ENCODE assay signal across 26 cellular contexts in the genomic region with DNA sequence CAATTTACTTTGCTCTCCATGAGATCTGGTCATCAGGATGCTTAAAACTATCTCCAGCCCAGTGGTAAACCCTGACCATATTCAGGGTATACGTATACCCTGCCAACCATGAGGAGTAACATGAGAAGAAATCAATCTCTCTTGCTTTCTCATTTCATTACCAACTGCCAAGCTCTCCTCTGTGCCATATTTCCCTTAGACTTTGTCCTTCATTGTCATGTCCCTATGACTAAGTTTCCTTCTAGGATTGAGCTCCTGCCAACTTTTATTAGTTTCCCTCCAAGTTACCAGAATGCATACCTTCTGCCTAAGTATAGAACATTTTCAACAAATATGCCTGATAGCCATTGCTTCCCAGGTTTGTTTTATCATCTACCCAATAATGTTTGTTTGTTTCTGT.
"Had no signal": no experiment of that assay in that cellular context is flagged by ENCODE, and none has a peak within 500 bp of the region (broad histone marks: within the 10 kb centered on the region; RNA-seq: fewer than 3 reads in every experiment).

No MANE protein-coding gene starts in this region.

- H3K36me3 Mint-ChIP-seq: immature natural killer cell; naive thymus-derived CD8-positive, alpha-beta T cell; neural progenitor cell; type B pancreatic cell had no signal

- H3K4me1 ChIP-seq: body of pancreas, foreskin keratinocyte, left lung, neural progenitor cell, prostate gland, right atrium auricular region, vagina had no signal

- H3K4me3 ChIP-seq: body of pancreas, left lung, lung, neural progenitor cell, prostate gland, right atrium auricular region, thoracic aorta, vagina had no signal

- H3K4me2 ChIP-seq: neural progenitor cell had no signal

- H3K36me3 ChIP-seq: left lung, neural progenitor cell, prostate gland, right atrium auricular region, thoracic aorta, vagina had no signal

- H3K27ac Mint-ChIP-seq: activated CD4-positive, alpha-beta T cell treated with anti-CD3 and anti-CD28 coated beads, Interleukin-2, amount 10 ng/mL, durations not matched to agents 24 days and 14 days; activated CD8-positive, alpha-beta memory T cell treated with anti-CD3 and anti-CD28 coated beads, Interleukin-2, amount 10 ng/mL, durations not matched to agents 7 days and 5 days; activated CD8-positive, alpha-beta T cell treated with anti-CD3 and anti-CD28 coated beads for 36 hours; activated naive CD8-positive, alpha-beta T cell treated with anti-CD3 and anti-CD28 coated beads, Interleukin-2, amount 50 U/mL, for 24 hours; dendritic cell treated with granulocyte-macrophage colony-stimulating factor and Interleukin-4, amounts not matched to agents 40 ng/mL and 50 ng/mL, for 4 days; immature natural killer cell; naive thymus-derived CD8-positive, alpha-beta T cell; neural progenitor cell; type B pancreatic cell had no signal

- H3K4me1 Mint-ChIP-seq: immature natural killer cell, neural progenitor cell had no signal

- H3K27ac ChIP-seq: body of pancreas, foreskin keratinocyte, left lung, neural progenitor cell, prostate gland, right atrium auricular region, thoracic aorta, vagina, VCaP had no signal

- H3K27me3 ChIP-seq: body of pancreas, foreskin keratinocyte, left lung, neural progenitor cell, right atrium auricular region, vagina had no signal

- H3K4me3 Mint-ChIP-seq: activated CD4-positive, alpha-beta T cell treated with anti-CD3 and anti-CD28 coated beads, Interleukin-2, amount 10 ng/mL, durations not matched to agents 24 days and 14 days; activated CD8-positive, alpha-beta memory T cell treated with anti-CD3 and anti-CD28 coated beads, Interleukin-2, amount 10 ng/mL, durations not matched to agents 7 days and 5 days; activated CD8-positive, alpha-beta T cell treated with anti-CD3 and anti-CD28 coated beads for 36 hours; activated naive CD8-positive, alpha-beta T cell treated with anti-CD3 and anti-CD28 coated beads, Interleukin-2, amount 50 U/mL, for 24 hours; dendritic cell treated with granulocyte-macrophage colony-stimulating factor and Interleukin-4, amounts not matched to agents 40 ng/mL and 50 ng/mL, for 4 days; immature natural killer cell; naive thymus-derived CD8-positive, alpha-beta T cell; neural progenitor cell; type B pancreatic cell had no signal

- DNase-seq: activated CD4-positive, alpha-beta T cell treated with anti-CD3 and anti-CD28 coated beads, Interleukin-2, amount 10 ng/mL, durations not matched to agents 24 days and 14 days; activated CD8-positive, alpha-beta memory T cell treated with anti-CD3 and anti-CD28 coated beads, Interleukin-2, amount 10 ng/mL, durations not matched to agents 7 days and 5 days; activated CD8-positive, alpha-beta T cell treated with anti-CD3 and anti-CD28 coated beads for 36 hours; activated gamma-delta T cell; activated naive CD4-positive, alpha-beta T cell treated with anti-CD3 and anti-CD28 coated beads, Interleukin-2, amount 50 U/mL, for 16 hours; activated naive CD8-positive, alpha-beta T cell treated with anti-CD3 and anti-CD28 coated beads, Interleukin-2, amount 50 U/mL, for 24 hours; activated T-cell treated with anti-CD3 and anti-CD28 coated beads for 4 hours; body of pancreas; effector CD4-positive, alpha-beta T cell; erythroblast; foreskin keratinocyte; immature natural killer cell; left lung; naive thymus-derived CD8-positive, alpha-beta T cell; stimulated activated CD4-positive, alpha-beta T cell treated with anti-CD3 and anti-CD28 coated beads, Interleukin-4, amount 100 ng/mL, for 24 hours; stimulated activated naive CD4-positive, alpha-beta T cell treated with Interleukin-2 at 50 U/mL for 16 hours had no signal

- ATAC-seq: activated CD4-positive, CD25-positive, alpha-beta regulatory T cell treated with anti-CD3 and anti-CD28 coated beads, Interleukin-2, amount 50 U/mL, for 24 hours; activated CD8-positive, alpha-beta memory T cell treated with anti-CD3 and anti-CD28 coated beads, Interleukin-2, amount 10 ng/mL, durations not matched to agents 7 days and 5 days; activated CD8-positive, alpha-beta T cell treated with anti-CD3 and anti-CD28 coated beads for 36 hours; activated naive CD8-positive, alpha-beta T cell treated with anti-CD3 and anti-CD28 coated beads, Interleukin-2, amount 50 U/mL, for 24 hours; body of pancreas; foreskin keratinocyte; left lung; naive thymus-derived CD8-positive, alpha-beta T cell had no signal

- H3K9me3 ChIP-seq: body of pancreas, left lung, prostate gland, right atrium auricular region, thoracic aorta, vagina had no signal

- H3K9me3 Mint-ChIP-seq: activated CD4-positive, alpha-beta T cell treated with anti-CD3 and anti-CD28 coated beads, Interleukin-2, amount 10 ng/mL, durations not matched to agents 24 days and 14 days; activated CD8-positive, alpha-beta T cell treated with anti-CD3 and anti-CD28 coated beads for 36 hours; activated naive CD8-positive, alpha-beta T cell treated with anti-CD3 and anti-CD28 coated beads, Interleukin-2, amount 50 U/mL, for 24 hours; dendritic cell treated with granulocyte-macrophage colony-stimulating factor and Interleukin-4, amounts not matched to agents 40 ng/mL and 50 ng/mL, for 4 days; immature natural killer cell; naive thymus-derived CD8-positive, alpha-beta T cell; type B pancreatic cell had no signal

- H3K27me3 Mint-ChIP-seq: activated CD4-positive, alpha-beta T cell treated with anti-CD3 and anti-CD28 coated beads, Interleukin-2, amount 10 ng/mL, durations not matched to agents 24 days and 14 days; activated CD8-positive, alpha-beta memory T cell treated with anti-CD3 and anti-CD28 coated beads, Interleukin-2, amount 10 ng/mL, durations not matched to agents 7 days and 5 days; activated CD8-positive, alpha-beta T cell treated with anti-CD3 and anti-CD28 coated beads for 36 hours; activated naive CD8-positive, alpha-beta T cell treated with anti-CD3 and anti-CD28 coated beads, Interleukin-2, amount 50 U/mL, for 24 hours; dendritic cell treated with granulocyte-macrophage colony-stimulating factor and Interleukin-4, amounts not matched to agents 40 ng/mL and 50 ng/mL, for 4 days; naive thymus-derived CD8-positive, alpha-beta T cell; type B pancreatic cell had no signal

- H2AFZ ChIP-seq: neural progenitor cell had no signal

- H3K9ac ChIP-seq: neural progenitor cell had no signal
